Comparison of ENCODE assay signal across 27 cellular contexts in genomic region chr13:73045036-73045435, GRCh38.
"Had no signal": no experiment of that assay in that cellular context is flagged by ENCODE, and none has a peak within 500 bp of the region (broad histone marks: within the 10 kb centered on the region; RNA-seq: fewer than 3 reads in every experiment).

No MANE protein-coding gene starts in this region.

- H3K9me3 Mint-ChIP-seq: activated CD4-positive, alpha-beta T cell treated with anti-CD3 and anti-CD28 coated beads, Interleukin-2, amount 10 ng/mL, durations not matched to agents 24 days and 14 days; activated naive CD4-positive, alpha-beta T cell treated with anti-CD3 and anti-CD28 coated beads for 36 hours; activated naive CD8-positive, alpha-beta T cell treated with anti-CD3 and anti-CD28 coated beads for 36 hours; activated T-cell treated with anti-CD3 and anti-CD28 coated beads, Interleukin-2, amount 50 U/mL, for 24 hours; activated T-helper 2 cell treated with anti-CD3 and anti-CD28 coated beads, Interferon-gamma antibody, Interleukin-2, Interleukin-4, amounts not matched to agents 10 μg/mL and 5 μg/mL and 100 μg/mL, durations not matched to agents 14 hours and 24 hours and 36 hours; central memory CD8-positive, alpha-beta T cell had no signal

- ATAC-seq: activated CD8-positive, alpha-beta T cell treated with anti-CD3 and anti-CD28 coated beads, Interleukin-2, amount 10 ng/mL, durations not matched to agents 7 days and 5 days; K562; Panc1 had no signal

- H3K27me3 ChIP-seq: ascending aorta, cardiac muscle cell, SJCRH30 had no signal

- H3K4me3 ChIP-seq: ascending aorta, cardiac muscle cell, K562, SJCRH30, SK-N-MC had no signal

- H3K27ac ChIP-seq: ascending aorta, cardiac muscle cell, SJCRH30, SK-N-MC had no signal

- H3K36me3 ChIP-seq: ascending aorta, cardiac muscle cell, SJCRH30 had no signal

- H3K4me3 Mint-ChIP-seq: activated CD4-positive, alpha-beta T cell treated with anti-CD3 and anti-CD28 coated beads, Interleukin-2, amount 10 ng/mL, durations not matched to agents 24 days and 14 days; activated CD8-positive, alpha-beta T cell treated with anti-CD3 and anti-CD28 coated beads, Interleukin-2, amount 10 ng/mL, durations not matched to agents 7 days and 5 days; activated naive CD4-positive, alpha-beta T cell treated with anti-CD3 and anti-CD28 coated beads for 36 hours; activated naive CD8-positive, alpha-beta T cell treated with anti-CD3 and anti-CD28 coated beads for 36 hours; activated T-cell treated with anti-CD3 and anti-CD28 coated beads, Interleukin-2, amount 50 U/mL, for 24 hours; central memory CD8-positive, alpha-beta T cell had no signal

- H3K4me1 ChIP-seq: ascending aorta, SJCRH30 had no signal

- H3K27ac Mint-ChIP-seq: activated CD4-positive, alpha-beta T cell treated with anti-CD3 and anti-CD28 coated beads, Interleukin-2, amount 10 ng/mL, durations not matched to agents 24 days and 14 days; activated CD8-positive, alpha-beta T cell treated with anti-CD3 and anti-CD28 coated beads, Interleukin-2, amount 10 ng/mL, durations not matched to agents 7 days and 5 days; activated naive CD4-positive, alpha-beta T cell treated with anti-CD3 and anti-CD28 coated beads for 36 hours; activated naive CD8-positive, alpha-beta T cell treated with anti-CD3 and anti-CD28 coated beads for 36 hours; activated T-cell treated with anti-CD3 and anti-CD28 coated beads, Interleukin-2, amount 50 U/mL, for 24 hours; activated T-helper 2 cell treated with anti-CD3 and anti-CD28 coated beads, Interferon-gamma antibody, Interleukin-2, Interleukin-4, amounts not matched to agents 10 μg/mL and 5 μg/mL and 100 μg/mL, durations not matched to agents 14 hours and 24 hours and 36 hours had no signal

- H3K36me3 Mint-ChIP-seq: activated naive CD8-positive, alpha-beta T cell treated with anti-CD3 and anti-CD28 coated beads for 36 hours had no signal

- DNase-seq: activated CD4-positive, alpha-beta T cell treated with anti-CD3 and anti-CD28 coated beads, Interleukin-2, amount 10 ng/mL, durations not matched to agents 24 days and 14 days; activated CD4-positive, alpha-beta T cell treated with anti-CD3 and anti-CD28 coated beads, Interleukin-2, amount 50 U/mL, for 48 hours; activated CD8-positive, alpha-beta T cell treated with anti-CD3 and anti-CD28 coated beads, Interleukin-2, amount 10 ng/mL, durations not matched to agents 7 days and 5 days; activated gamma-delta T cell treated with Interleukin-2 at 50 U/mL for 16 hours; activated naive CD4-positive, alpha-beta T cell treated with anti-CD3 and anti-CD28 coated beads for 36 hours; activated naive CD8-positive, alpha-beta T cell treated with anti-CD3 and anti-CD28 coated beads for 36 hours; activated T-cell treated with anti-CD3 and anti-CD28 coated beads, Interleukin-2, amount 50 U/mL, for 24 hours; amniotic stem cell; NCI-H1092 treated with DMSO at 0.1 percent for 48 hours; NCI-H1417; NCI-H146; NCI-H187; NCI-H2029 treated with DMSO at 0.1 percent for 48 hours; NCI-H2107; NCI-H2171; NCI-H2227 treated with DMSO at 0.1 percent for 48 hours; NCI-H446 treated with DMSO at 0.1 percent for 48 hours; NCI-H524; SHP77; SJCRH30 had no signal

- H3K27me3 Mint-ChIP-seq: activated CD4-positive, alpha-beta T cell treated with anti-CD3 and anti-CD28 coated beads, Interleukin-2, amount 10 ng/mL, durations not matched to agents 24 days and 14 days; activated naive CD8-positive, alpha-beta T cell treated with anti-CD3 and anti-CD28 coated beads for 36 hours; activated T-cell treated with anti-CD3 and anti-CD28 coated beads, Interleukin-2, amount 50 U/mL, for 24 hours had no signal

- H3K4me1 Mint-ChIP-seq: activated CD4-positive, alpha-beta T cell treated with anti-CD3 and anti-CD28 coated beads, Interleukin-2, amount 10 ng/mL, durations not matched to agents 24 days and 14 days; activated naive CD8-positive, alpha-beta T cell treated with anti-CD3 and anti-CD28 coated beads for 36 hours; central memory CD8-positive, alpha-beta T cell had no signal

- H3K9me3 ChIP-seq: ascending aorta, SJCRH30 had no signal
